21 cellular contexts compared by ENCODE assay signal in genomic region chr11:67102664-67103063, GRCh38. TPM values are rescaled to one million over a fixed set of nuclear protein-coding genes. Genes with fewer than 3 reads are reported as not detected.
DNase-seq lines count a peak whose midpoint lies in the region; ATAC-seq lines count a peak whose summit lies in the region.
"Had no signal": no experiment of that assay in that cellular context is flagged by ENCODE, and none has a peak within 500 bp of the region (broad histone marks: within the 10 kb centered on the region; RNA-seq: fewer than 3 reads in every experiment).

No MANE protein-coding gene starts in this region.

- H3K36me3 ChIP-seq in CD4-positive, CD25-positive, alpha-beta regulatory T cell (ENCODE audit: control insufficient read depth, insufficient read depth, low read length), result no peaks in the 10 kb centered on the region
- no peaks in the 10 kb centered on the region for H3K36me3 ChIP-seq in KOPT-K1 (ENCODE audit: insufficient read depth, low read length)
- H3K36me3 ChIP-seq: SJSA1 had no signal

- H3K4me1 ChIP-seq in CD4-positive, CD25-positive, alpha-beta regulatory T cell (ENCODE audit: control insufficient read depth, insufficient read depth, low read length, poor library complexity, severe bottlenecking), result no peaks in the 10 kb centered on the region
- H3K4me1 ChIP-seq: SJSA1 had no signal

- no peaks in the 10 kb centered on the region for H3K27me3 Mint-ChIP-seq in activated CD4-positive, alpha-beta T cell treated with anti-CD3 and anti-CD28 coated beads, Interleukin-2, amount 10 ng/mL, durations not matched to agents 24 days and 14 days
- H3K27me3 Mint-ChIP-seq in CD4-positive, CD25-positive, alpha-beta regulatory T cell, result peaks cover 6% of the 10 kb centered on the region
- no peaks in the 10 kb centered on the region for H3K27me3 Mint-ChIP-seq in naive thymus-derived CD8-positive, alpha-beta T cell

- no peaks in the 10 kb centered on the region for H3K36me3 Mint-ChIP-seq in activated CD4-positive, alpha-beta T cell treated with anti-CD3 and anti-CD28 coated beads, Interleukin-2, amount 10 ng/mL, durations not matched to agents 24 days and 14 days (ENCODE audit: low read depth)
- H3K36me3 Mint-ChIP-seq in CD4-positive, CD25-positive, alpha-beta regulatory T cell, result peaks cover 4% of the 10 kb centered on the region
- no peaks in the 10 kb centered on the region for H3K36me3 Mint-ChIP-seq in naive thymus-derived CD8-positive, alpha-beta T cell
- H3K36me3 Mint-ChIP-seq: CD14-positive monocyte had no signal

- peaks cover 30% of the 10 kb centered on the region for H3K4me1 Mint-ChIP-seq in activated CD4-positive, alpha-beta T cell treated with anti-CD3 and anti-CD28 coated beads, Interleukin-2, amount 10 ng/mL, durations not matched to agents 24 days and 14 days
- H3K4me1 Mint-ChIP-seq in CD4-positive, CD25-positive, alpha-beta regulatory T cell, result peaks cover 0 to 32% (median 8%) of the 10 kb centered on the region in 4 donors
- H3K4me1 Mint-ChIP-seq in naive thymus-derived CD8-positive, alpha-beta T cell, result peaks cover 22 to 59% (median 30%) of the 10 kb centered on the region in 4 donors

- intact Hi-C loops in activated CD4-positive, alpha-beta T cell treated with anti-CD3 and anti-CD28 coated beads, Interleukin-2, amount 10 ng/mL, durations not matched to agents 24 days and 14 days (cut with micrococcal nuclease), result no loop called here

- H3K27ac ChIP-seq in CD4-positive, CD25-positive, alpha-beta regulatory T cell (ENCODE audit: insufficient read depth, low read length, poor library complexity, severe bottlenecking), result no peak overlapping the region
- H3K27ac ChIP-seq in KOPT-K1 (ENCODE audit: low read depth, low read length, poor library complexity, severe bottlenecking), result peak overlapping the region; percentile 22
- H3K27ac ChIP-seq: SJSA1 had no signal

- H3K9me3 Mint-ChIP-seq in activated CD4-positive, alpha-beta T cell treated with anti-CD3 and anti-CD28 coated beads, Interleukin-2, amount 10 ng/mL, durations not matched to agents 24 days and 14 days, result no peaks in the 10 kb centered on the region
- H3K9me3 Mint-ChIP-seq in CD4-positive, CD25-positive, alpha-beta regulatory T cell, result no peaks in the 10 kb centered on the region
- H3K9me3 Mint-ChIP-seq in naive thymus-derived CD8-positive, alpha-beta T cell, result no peaks in the 10 kb centered on the region
- H3K9me3 Mint-ChIP-seq: CD14-positive monocyte had no signal

- peak overlapping the region; percentile 45 for H3K27ac Mint-ChIP-seq in activated CD4-positive, alpha-beta T cell treated with anti-CD3 and anti-CD28 coated beads, Interleukin-2, amount 10 ng/mL, durations not matched to agents 24 days and 14 days
- H3K27ac Mint-ChIP-seq in CD4-positive, CD25-positive, alpha-beta regulatory T cell, result peak overlapping the region in 2 of 3 donors; percentile 82 to 86
- H3K27ac Mint-ChIP-seq in naive thymus-derived CD8-positive, alpha-beta T cell, result peak overlapping the region in 7 of 10 donors; percentile 38 to 84 (median 67)
- H3K27ac Mint-ChIP-seq: B cell, CD14-positive monocyte had no signal

- no peaks in the 10 kb centered on the region for H3K27me3 ChIP-seq in CD4-positive, CD25-positive, alpha-beta regulatory T cell (ENCODE audit: control insufficient read depth, insufficient read depth, low read length)
- H3K27me3 ChIP-seq: SJSA1 had no signal

- H3K9me3 ChIP-seq in CD4-positive, CD25-positive, alpha-beta regulatory T cell (ENCODE audit: control insufficient read depth in 2 of 2, low read length in 2 of 2), result no peaks in the 10 kb centered on the region
- no peaks in the 10 kb centered on the region for H3K9me3 ChIP-seq in KOPT-K1 (ENCODE audit: insufficient read depth, low read length, poor library complexity, severe bottlenecking)
- H3K9me3 ChIP-seq: SJSA1 had no signal

- no peak for DNase-seq in activated CD4-positive, alpha-beta T cell treated with anti-CD3 and anti-CD28 coated beads, Interleukin-2, amount 10 ng/mL, durations not matched to agents 24 days and 14 days
- no peak for DNase-seq in activated CD4-positive, alpha-beta T cell treated with anti-CD3 and anti-CD28 coated beads, Interleukin-2, amount 50 U/mL, for 48 hours
- DNase-seq in CD4-positive, CD25-positive, alpha-beta regulatory T cell, result no peak
- DNase-seq in naive thymus-derived CD8-positive, alpha-beta T cell, result no peak
- DNase-seq in occipital lobe (lab: John Stamatoyannopoulos, UW) (no peak), amygdala (lab: John Stamatoyannopoulos, UW) (no peak)
- DNase-seq: EL, MM.1S, NCI-H1048, NCI-H1436, NCI-H187 treated with DMSO at 0.1 percent for 48 hours, NCI-H2107, NCI-H446 treated with DMSO at 0.1 percent for 48 hours, NCI-H526 treated with DMSO at 0.1 percent for 48 hours had no signal

- H3K4me3 Mint-ChIP-seq in activated CD4-positive, alpha-beta T cell treated with anti-CD3 and anti-CD28 coated beads, Interleukin-2, amount 10 ng/mL, durations not matched to agents 24 days and 14 days, result no peak overlapping the region
- peak overlapping the region in 1 of 4 donors; percentile 50 for H3K4me3 Mint-ChIP-seq in CD4-positive, CD25-positive, alpha-beta regulatory T cell
- peak overlapping the region in 1 of 10 donors; percentile 59 for H3K4me3 Mint-ChIP-seq in naive thymus-derived CD8-positive, alpha-beta T cell
- H3K4me3 Mint-ChIP-seq: B cell, CD14-positive monocyte had no signal

- POLR2A ChIA-PET in naive thymus-derived CD8-positive, alpha-beta T cell (lab: Charles Lee), result interaction anchor here (0.6 to 6.6 kb wide), 2 partner anchors 14 to 51 kb away, joined by 7 to 72 read pairs; partner anchors contain the start of gene KDM2A

- ATAC-seq in CD4-positive, CD25-positive, alpha-beta regulatory T cell (ENCODE audit: low read depth in 2 of 2), result no peak
- ATAC-seq in naive thymus-derived CD8-positive, alpha-beta T cell, result no peak
- ATAC-seq: K562, Right ventricle myocardium inferior had no signal

- no peak overlapping the region for H3K4me3 ChIP-seq in CD4-positive, CD25-positive, alpha-beta regulatory T cell (ENCODE audit: low read depth, low read length)
- H3K4me3 ChIP-seq: K562, SJSA1 had no signal

RNA-seq across cellular contexts. Expression of gene KDM2A, which starts 16.4 kb away (rescaled TPM):
- 102 and 103 TPM in 2 replicates for total RNA-seq in activated CD4-positive, alpha-beta T cell treated with anti-CD3 and anti-CD28 coated beads, Interleukin-2, amount 10 ng/mL, durations not matched to agents 24 days and 14 days
- total RNA-seq in CD4-positive, CD25-positive, alpha-beta regulatory T cell, result 346 TPM
- 10 to 100 TPM; 10.7 to 14.4 (median 11.8) TPM for polyA plus RNA-seq in CD4-positive, CD25-positive, alpha-beta regulatory T cell
- total RNA-seq in naive thymus-derived CD8-positive, alpha-beta T cell, result 100 to 1,000 TPM; 280 TPM
- polyA plus RNA-seq in naive thymus-derived CD8-positive, alpha-beta T cell, result 10 to 100 TPM in 1 of 3 donors, 1 to 10 TPM in 2; 8.0 to 12.9 (median 9.9) TPM
- 37.3 TPM for total RNA-seq in occipital lobe

RNA-seq across cellular contexts. Expression of gene RHOD, which starts 46.0 kb away (rescaled TPM):
- total RNA-seq in activated CD4-positive, alpha-beta T cell treated with anti-CD3 and anti-CD28 coated beads, Interleukin-2, amount 10 ng/mL, durations not matched to agents 24 days and 14 days, result 0.35 TPM in 1 of 2 replicates, not detected in the other
- total RNA-seq in CD4-positive, CD25-positive, alpha-beta regulatory T cell, result not detected
- polyA plus RNA-seq in CD4-positive, CD25-positive, alpha-beta regulatory T cell, result under 1 TPM in 3 of 4 donors, not detected in 1; 0.63 to 0.78 (median 0.72) TPM
- under 1 TPM in 1 of 2 experiments, not detected in 1; 0.99 TPM for total RNA-seq in naive thymus-derived CD8-positive, alpha-beta T cell
- polyA plus RNA-seq in naive thymus-derived CD8-positive, alpha-beta T cell, result under 1 TPM in 2 of 3 donors, not detected in 1; 0.17 to 0.48 TPM
- total RNA-seq in occipital lobe, result not detected
- total RNA-seq: H4, K562, SJSA1 had no signal
- polyA plus RNA-seq: CD14-positive monocyte, K562 had no signal
